13 cellular contexts compared by ENCODE assay signal in genomic region chr11:112345708-112346107, GRCh38.
DNase-seq lines count a peak whose midpoint lies in the region; ATAC-seq and TF ChIP-seq lines count a peak whose summit lies in the region.
"Had no signal": no experiment of that assay in that cellular context is flagged by ENCODE, and none has a peak within 500 bp of the region (broad histone marks: within the 10 kb centered on the region; RNA-seq: fewer than 3 reads in every experiment).

No MANE protein-coding gene starts in this region.

- H2BK12ac ChIP-seq in trophoblast cell (ENCODE audit: low read length) = no peak overlapping the region

- H3K4ac ChIP-seq in trophoblast cell (ENCODE audit: low read depth, low read length) = no peak overlapping the region

- peak overlapping the region; percentile 37 for H4K12ac ChIP-seq in trophoblast cell (ENCODE audit: low read depth, low read length)

- H2AFZ ChIP-seq in trophoblast cell (ENCODE audit: insufficient read depth, low read length, poor library complexity) = no peak overlapping the region
- H2AFZ ChIP-seq: PC-9 had no signal

- H2BK5ac ChIP-seq in trophoblast cell (ENCODE audit: low read depth, low read length, poor library complexity) = no peak overlapping the region

- H3K9ac ChIP-seq in trophoblast cell (ENCODE audit: low read length) = no peak overlapping the region

- H3K79me1 ChIP-seq in trophoblast cell (ENCODE audit: low read length) = no peaks in the 10 kb centered on the region

- DNase-seq in NCI-H526 (lab: John Stamatoyannopoulos, UW) (peak; percentile 31 to 68), NCI-H526 treated with DMSO at 0.1 percent for 48 hours (lab: John Stamatoyannopoulos, UW) (no peak), HuH-7 (ENCODE audit: low spot score) (peak; percentile 19), choroid plexus epithelial cell (ENCODE audit: low read depth) (no peak), trophoblast cell (no peak), RKO (ENCODE audit: low spot score) (no peak)
- DNase-seq: activated CD8-positive, alpha-beta T cell treated with anti-CD3 and anti-CD28 coated beads for 36 hours; NCI-H2081 had no signal

- no peaks in the 10 kb centered on the region for H3K36me3 ChIP-seq in trophoblast cell (ENCODE audit: control insufficient read depth in 1 of 2, insufficient read depth in 2 of 2, low read length in 2 of 2)
- H3K36me3 ChIP-seq: breast epithelium, prostate gland had no signal

- H4K8ac ChIP-seq in trophoblast cell (ENCODE audit: low read depth, low read length) = no peak overlapping the region

- no peak overlapping the region for H3K14ac ChIP-seq in trophoblast cell (ENCODE audit: low read length)

- ATAC-seq in GM21515 (IDR thresholded peaks at IDR 0.05; ENCODE audit: unreplicated experiment) (no peak), HG02970 (IDR thresholded peaks at IDR 0.05; ENCODE audit: low FRiP score, unreplicated experiment) (no peak)
- ATAC-seq: activated CD8-positive, alpha-beta T cell treated with anti-CD3 and anti-CD28 coated beads for 36 hours had no signal

- peak; percentile 35 for TF ChIP-seq CTCF in choroid plexus epithelial cell (conservative IDR thresholded peaks at IDR 0.05; ENCODE audit: low read depth, low read length)

- H3K9me3 ChIP-seq in trophoblast cell (ENCODE audit: insufficient read depth, low read depth, low read length) = no peaks in the 10 kb centered on the region
- H3K9me3 ChIP-seq: breast epithelium, prostate gland had no signal

- H3K4me3 ChIP-seq in choroid plexus epithelial cell (ENCODE audit: low read depth, low read length) (no peak overlapping the region), trophoblast cell (ENCODE audit: low read depth, low read length) (no peak overlapping the region)
- H3K4me3 ChIP-seq: breast epithelium, PC-9, prostate gland had no signal

- H3K18ac ChIP-seq in trophoblast cell (ENCODE audit: low read length) = no peak overlapping the region

- no peak overlapping the region for H4K91ac ChIP-seq in trophoblast cell (ENCODE audit: low read depth, low read length)

- H2BK120ac ChIP-seq in trophoblast cell (ENCODE audit: insufficient read depth, low read length, poor library complexity) = no peak overlapping the region

- H3K27ac ChIP-seq in trophoblast cell (ENCODE audit: low read depth, low read length) = no peak overlapping the region
- H3K27ac ChIP-seq: breast epithelium, PC-9, prostate gland had no signal

- H3K23ac ChIP-seq in trophoblast cell (ENCODE audit: low read length) = no peak overlapping the region

- H2AK5ac ChIP-seq in trophoblast cell (ENCODE audit: low read length) = no peak overlapping the region

- H3K4me1 ChIP-seq in trophoblast cell (ENCODE audit: control insufficient read depth in 1 of 2, insufficient read depth in 2 of 2, low read length in 2 of 2) = no peaks in the 10 kb centered on the region
- H3K4me1 ChIP-seq: breast epithelium had no signal

- WGBS in trophoblast cell (ENCODE audit: extremely low coverage, insufficient coverage, insufficient read length) = no CpG with 5 or more reads among the region's 4 CpGs

- no peaks in the 10 kb centered on the region for H3K27me3 ChIP-seq in trophoblast cell (ENCODE audit: insufficient read depth, low read length)
- H3K27me3 ChIP-seq: breast epithelium had no signal

- H3K79me2 ChIP-seq in trophoblast cell (ENCODE audit: control insufficient read depth, insufficient read depth, low read length, poor library complexity) = peaks cover 2% of the 10 kb centered on the region

- H3K4me2 ChIP-seq in trophoblast cell (ENCODE audit: low read length) = no peak overlapping the region
- H3K4me2 ChIP-seq: PC-9 had no signal

Comparison
In these comparisons a context has a peak if more than half of its experiments do, and no peak if none do; other contexts are left out.
1. DNase-seq: peak in NCI-H526 (2 of 2) and HuH-7 (single experiment); none in NCI-H526 treated with DMSO at 0.1 percent for 48 hours (single experiment), choroid plexus epithelial cell (single experiment), trophoblast cell (0 of 2) and RKO (single experiment).